In genomic region chr20:19828233-19828632, GRCh38 we compare ENCODE assay signal across 7 cellular contexts.
DNase-seq lines count a peak whose midpoint lies in the region; ATAC-seq and TF ChIP-seq lines count a peak whose summit lies in the region.

No MANE protein-coding gene starts in this region.

- CTCF ChIA-PET in GM10248 (lab: Yijun Ruan, JAX), result interaction anchor here (0.9 to 2.7 kb wide), 15 partner anchors 8 to 167 kb away, joined by 3 to 8 read pairs (median 4); no protein-coding TSS in a partner anchor

- peak; percentile 28 for TF ChIP-seq CTCF in GM10248 (IDR thresholded peaks at IDR 0.05; ENCODE audit: control extremely low read depth, extremely low read depth, low read depth, missing control alignments)

- H3K4me3 Mint-ChIP-seq in activated T-helper 1 cell treated with anti-CD3 and anti-CD28 coated beads, Interleukin-12 subunit alpha, Interleukin-12 subunit beta, Interleukin-2, Interleukin-4 antibody, amounts not matched to agents 30 ng/mL and 10 ng/mL and 1 ng/mL, durations not matched to agents 14 hours and 24 hours and 36 hours, result no peak overlapping the region

- H3K27me3 Mint-ChIP-seq in activated T-helper 1 cell treated with anti-CD3 and anti-CD28 coated beads, Interleukin-12 subunit alpha, Interleukin-12 subunit beta, Interleukin-2, Interleukin-4 antibody, amounts not matched to agents 30 ng/mL and 10 ng/mL and 1 ng/mL, durations not matched to agents 14 hours and 24 hours and 36 hours (ENCODE audit: insufficient read depth), result no peaks in the 10 kb centered on the region

- no peaks in the 10 kb centered on the region for H3K36me3 Mint-ChIP-seq in activated T-helper 1 cell treated with anti-CD3 and anti-CD28 coated beads, Interleukin-12 subunit alpha, Interleukin-12 subunit beta, Interleukin-2, Interleukin-4 antibody, amounts not matched to agents 30 ng/mL and 10 ng/mL and 1 ng/mL, durations not matched to agents 14 hours and 24 hours and 36 hours (ENCODE audit: low read depth)

- H3K27ac Mint-ChIP-seq in activated T-helper 1 cell treated with anti-CD3 and anti-CD28 coated beads, Interleukin-12 subunit alpha, Interleukin-12 subunit beta, Interleukin-2, Interleukin-4 antibody, amounts not matched to agents 30 ng/mL and 10 ng/mL and 1 ng/mL, durations not matched to agents 14 hours and 24 hours and 36 hours, result no peak overlapping the region

- H3K9me3 Mint-ChIP-seq in activated T-helper 1 cell treated with anti-CD3 and anti-CD28 coated beads, Interleukin-12 subunit alpha, Interleukin-12 subunit beta, Interleukin-2, Interleukin-4 antibody, amounts not matched to agents 30 ng/mL and 10 ng/mL and 1 ng/mL, durations not matched to agents 14 hours and 24 hours and 36 hours, result no peaks in the 10 kb centered on the region

- H3K4me1 Mint-ChIP-seq in activated T-helper 1 cell treated with anti-CD3 and anti-CD28 coated beads, Interleukin-12 subunit alpha, Interleukin-12 subunit beta, Interleukin-2, Interleukin-4 antibody, amounts not matched to agents 30 ng/mL and 10 ng/mL and 1 ng/mL, durations not matched to agents 14 hours and 24 hours and 36 hours (ENCODE audit: low read depth), result peaks cover 7% of the 10 kb centered on the region

- ATAC-seq in GM19455 (IDR thresholded peaks at IDR 0.05; ENCODE audit: unreplicated experiment), result peak; percentile 93
- peak; percentile 96 for ATAC-seq in HG03469 (IDR thresholded peaks at IDR 0.05; ENCODE audit: unreplicated experiment)
- ATAC-seq in left cardiac atrium, result peak; percentile 82 to 89

- POLR2A ChIA-PET in GM10248 (lab: Yijun Ruan, JAX), result no interaction called here

- intact Hi-C loops in left cardiac atrium (cut with DNase I), result loop anchor here in 1 of 2 donors (5.0 to 10.0 kb wide), 2 partner anchors 41 to 57 kb away; no protein-coding TSS in a partner anchor
- intact Hi-C loops in activated T-helper 1 cell treated with anti-CD3 and anti-CD28 coated beads, Interleukin-12 subunit alpha, Interleukin-12 subunit beta, Interleukin-2, Interleukin-4 antibody, amounts not matched to agents 30 ng/mL and 10 ng/mL and 1 ng/mL, durations not matched to agents 14 hours and 24 hours and 36 hours (cut with micrococcal nuclease), result no loop called here

- DNase-seq in GM10248 (ENCODE audit: extremely low spot score) (peak; percentile 68), SKM-1 (lab: John Stamatoyannopoulos, UW; ENCODE audit: unreplicated experiment) (peak; percentile 83), left cardiac atrium (no peak), HCEC 1CT (no peak)
- no peak for DNase-seq in activated T-helper 1 cell treated with anti-CD3 and anti-CD28 coated beads, Interleukin-12 subunit alpha, Interleukin-12 subunit beta, Interleukin-2, Interleukin-4 antibody, amounts not matched to agents 30 ng/mL and 10 ng/mL and 1 ng/mL, durations not matched to agents 14 hours and 24 hours and 36 hours (ENCODE audit: low spot score)

Comparison
In these comparisons a context has a peak if more than half of its experiments do, and no peak if none do; other contexts are left out.
1. DNase-seq: peak in GM10248 (single experiment) and SKM-1 (single experiment); none in left cardiac atrium (single experiment), HCEC 1CT (single experiment) and activated T-helper 1 cell treated with anti-CD3 and anti-CD28 coated beads, Interleukin-12 subunit alpha, Interleukin-12 subunit beta, Interleukin-2, Interleukin-4 antibody, amounts not matched to agents 30 ng/mL and 10 ng/mL and 1 ng/mL, durations not matched to agents 14 hours and 24 hours and 36 hours (single experiment).
2. Peak in every context shown above with its lines, with median percentiles within 50 percentile points of each other: ATAC-seq.